10 cellular contexts compared by ENCODE assay signal in genomic region chr17:82400830-82401229, GRCh38. TPM values are rescaled to one million over a fixed set of nuclear protein-coding genes. Genes with fewer than 3 reads are reported as not detected.
DNase-seq lines count a peak whose midpoint lies in the region; FAIRE-seq lines count a peak whose summit lies in the region.
"Had no signal": no experiment of that assay in that cellular context is flagged by ENCODE, and none has a peak within 500 bp of the region (broad histone marks: within the 10 kb centered on the region; RNA-seq: fewer than 3 reads in every experiment).

No MANE protein-coding gene starts in this region.

- peaks cover 14% of the 10 kb centered on the region for H3K4me1 ChIP-seq in CD8-positive, alpha-beta memory T cell (ENCODE audit: insufficient read depth, low read length)

- peaks cover 11% of the 10 kb centered on the region for H3K36me3 ChIP-seq in CD8-positive, alpha-beta memory T cell (ENCODE audit: insufficient read depth, low read length)

- no peak overlapping the region for H3K27ac ChIP-seq in CD8-positive, alpha-beta memory T cell (ENCODE audit: low read depth, low read length)

- no peaks in the 10 kb centered on the region for H3K27me3 ChIP-seq in CD8-positive, alpha-beta memory T cell (ENCODE audit: insufficient read depth, low read length, poor library complexity, severe bottlenecking)

- H3K4me3 Mint-ChIP-seq in CD8-positive, alpha-beta memory T cell = peak overlapping the region; percentile 21 to 94 (median 82)

- peak; percentile 29 to 63 (median 41) for DNase-seq in CD8-positive, alpha-beta memory T cell
- DNase-seq in MV-4-11 (lab: John Stamatoyannopoulos, UW) (peak; percentile 92), activated T-cell treated with anti-CD3 and anti-CD28 coated beads for 1 hour (ENCODE audit: low read depth) (peak; percentile 30), myocyte (ENCODE audit: low read depth) (peak; percentile 88), retina (no peak), RCC 7860 (ENCODE audit: low spot score) (no peak), putamen (ENCODE audit: low spot score) (no peak), NCI-H82 treated with DMSO at 0.1 percent for 48 hours (lab: John Stamatoyannopoulos, UW; ENCODE audit: unreplicated experiment) (no peak)

- peaks cover 11 to 17% (median 14%) of the 10 kb centered on the region in 3 donors for H3K4me1 Mint-ChIP-seq in CD8-positive, alpha-beta memory T cell

- POLR2A ChIA-PET in CD8-positive, alpha-beta memory T cell (lab: Charles Lee) = interaction anchor here (0.7 kb wide), 1 partner anchor 204 kb away, joined by 4 read pairs; no protein-coding TSS in a partner anchor

- H3K4me3 ChIP-seq in CD8-positive, alpha-beta memory T cell (ENCODE audit: low read length) = peak overlapping the region; percentile 43

- CTCF ChIA-PET in CD8-positive, alpha-beta memory T cell (lab: Charles Lee) = no interaction called here

- H3K27ac Mint-ChIP-seq in CD8-positive, alpha-beta memory T cell = peak overlapping the region; percentile 14 to 95 (median 64)

- no peaks in the 10 kb centered on the region for H3K9me3 ChIP-seq in CD8-positive, alpha-beta memory T cell (ENCODE audit: low read length)

- no peaks in the 10 kb centered on the region for H3K9me3 Mint-ChIP-seq in CD8-positive, alpha-beta memory T cell

- FAIRE-seq in RCC 7860 (lab: Jason Lieb, UNC) = no peak
- FAIRE-seq: keratinocyte had no signal

- H3K36me3 Mint-ChIP-seq in CD8-positive, alpha-beta memory T cell = peaks cover 0 to 32% (median 6%) of the 10 kb centered on the region in 3 donors

- H3K27me3 Mint-ChIP-seq in CD8-positive, alpha-beta memory T cell = no peaks in the 10 kb centered on the region

RNA-seq across cellular contexts. Expression of gene HEXD, which starts 17.3 kb away (rescaled TPM):
- total RNA-seq in CD8-positive, alpha-beta memory T cell = 10 to 100 TPM; 29.6 to 30.4 TPM
- polyA plus RNA-seq in CD8-positive, alpha-beta memory T cell = 10.6 TPM
- 30.2 and 41.8 TPM in 2 replicates for total RNA-seq in myocyte
- 14.7 TPM for polyA plus RNA-seq in myocyte (2012)

RNA-seq across cellular contexts. Expression of gene OGFOD3, which starts 17.6 kb away (rescaled TPM):
- total RNA-seq in CD8-positive, alpha-beta memory T cell = 10 to 100 TPM; 27.9 to 28.4 TPM
- 29.9 TPM for polyA plus RNA-seq in CD8-positive, alpha-beta memory T cell
- total RNA-seq in myocyte = 37.4 and 53.4 TPM in 2 replicates
- polyA plus RNA-seq in myocyte (2012) = 30.9 TPM

RNA-seq across cellular contexts. Expression of gene UTS2R, which starts 29.3 kb away (rescaled TPM):
- not detected for total RNA-seq in CD8-positive, alpha-beta memory T cell
- not detected for polyA plus RNA-seq in CD8-positive, alpha-beta memory T cell
- 29.1 and 60.3 TPM in 2 replicates for total RNA-seq in myocyte
- 12.9 TPM for polyA plus RNA-seq in myocyte (2012)
- total RNA-seq: activated CD8-positive, alpha-beta memory T cell treated with anti-CD3 and anti-CD28 coated beads for 36 hours had no signal
- polyA plus RNA-seq: keratinocyte had no signal

RNA-seq across cellular contexts. Expression of gene TEX19, which starts 41.8 kb away (rescaled TPM):
- total RNA-seq in CD8-positive, alpha-beta memory T cell = not detected
- polyA plus RNA-seq in CD8-positive, alpha-beta memory T cell = not detected
- total RNA-seq in myocyte = 0.80 and 1.1 TPM in 2 replicates
- 0.26 TPM for polyA plus RNA-seq in myocyte (2012)
- total RNA-seq: activated CD8-positive, alpha-beta memory T cell treated with anti-CD3 and anti-CD28 coated beads for 36 hours had no signal
- polyA plus RNA-seq: keratinocyte had no signal

RNA-seq across cellular contexts. Expression of gene CYBC1, which starts 49.7 kb away (rescaled TPM):
- 100 to 1,000 TPM; 184 to 189 TPM for total RNA-seq in CD8-positive, alpha-beta memory T cell
- polyA plus RNA-seq in CD8-positive, alpha-beta memory T cell = 175 TPM
- 59.0 and 62.2 TPM in 2 replicates for total RNA-seq in myocyte
- 46.9 TPM for polyA plus RNA-seq in myocyte (2012)

Comparison
In these comparisons a context has a peak if more than half of its experiments do, and no peak if none do; other contexts are left out.
1. DNase-seq: peak in CD8-positive, alpha-beta memory T cell (5 of 5), MV-4-11 (single experiment), activated T-cell treated with anti-CD3 and anti-CD28 coated beads for 1 hour (single experiment) and myocyte (single experiment); none in retina (single experiment), RCC 7860 (single experiment), putamen (single experiment) and NCI-H82 treated with DMSO at 0.1 percent for 48 hours (single experiment).
2. RNA of gene UTS2R, which starts 29.3 kb away (total RNA-seq): 29.1 to 60.3 TPM in myocyte; not detected in CD8-positive, alpha-beta memory T cell; every median in the first group is over 10 times any median in the second.